Comparison of ENCODE assay signal across 2 cellular contexts in genomic region chr7:44068054-44068453, GRCh38.
TF ChIP-seq lines count a peak whose summit lies in the region.

No MANE protein-coding gene starts in this region.

TF ChIP-seq in IMR-90, 13 proteins besides CTCF, POLR2A, EP300 and RAD21:
- TF ChIP-seq BHLHE40 (IDR thresholded peaks at IDR 0.05; ENCODE audit: low read depth, low read length) (no peak), USF2 (IDR thresholded peaks at IDR 0.05; ENCODE audit: low read depth, low read length) (no peak), SMC3 (IDR thresholded peaks at IDR 0.05; ENCODE audit: low read depth, low read length) (no peak), NFE2L2 (IDR thresholded peaks at IDR 0.05; ENCODE audit: low read depth, low read length) (no peak), FOS (IDR thresholded peaks at IDR 0.05; ENCODE audit: low read depth, low read length) (no peak), RFX5 (IDR thresholded peaks at IDR 0.05; ENCODE audit: low read depth, low read length) (no peak), CEBPB (IDR thresholded peaks at IDR 0.05; ENCODE audit: low read depth, low read length) (no peak), MAFK (IDR thresholded peaks at IDR 0.05; ENCODE audit: low read depth, low read length) (no peak), ELK1 (IDR thresholded peaks at IDR 0.05; ENCODE audit: borderline replicate concordance, low read depth, low read length) (no peak), MAZ (IDR thresholded peaks at IDR 0.05; ENCODE audit: borderline replicate concordance, low read depth, low read length) (no peak), RCOR1 (IDR thresholded peaks at IDR 0.05; ENCODE audit: insufficient replicate concordance, low read length) (no peak)

TF ChIP-seq in GM12878, 131 proteins besides CTCF, POLR2A, EP300 and RAD21 (continues in another document):
- TF ChIP-seq ATF7 (IDR thresholded peaks at IDR 0.05; ENCODE audit: low read depth) (no peak), IKZF2 (IDR thresholded peaks at IDR 0.05) (no peak), YBX1 (IDR thresholded peaks at IDR 0.05) (no peak), KDM1A (IDR thresholded peaks at IDR 0.05; ENCODE audit: borderline replicate concordance) (no peak), IRF5 (IDR thresholded peaks at IDR 0.05; ENCODE audit: borderline replicate concordance) (no peak), EGR1 (IDR thresholded peaks at IDR 0.05; ENCODE audit: borderline replicate concordance in 1 of 2, low read depth in 2 of 2, low read length in 2 of 2) (0 out of 3 replicates have a peak, but pooled peaks of 1 of the 2 experiments have one; percentile 5), MEF2A (IDR thresholded peaks at IDR 0.05; ENCODE audit: insufficient read depth, low read depth, low read length) (no peak), RELB (IDR thresholded peaks at IDR 0.05; ENCODE audit: low read depth) (no peak), TCF7 (IDR thresholded peaks at IDR 0.05; ENCODE audit: borderline replicate concordance) (no peak), RELA (IDR thresholded peaks at IDR 0.05; ENCODE audit: borderline replicate concordance, partially characterized antibody) (no peak), ZBTB40 (IDR thresholded peaks at IDR 0.05; ENCODE audit: borderline replicate concordance) (no peak), ZBED1 (IDR thresholded peaks at IDR 0.05; ENCODE audit: borderline replicate concordance) (0 out of 2 replicates have a peak, but pooled peaks have one; percentile 11), ZNF274 (IDR thresholded peaks at IDR 0.05; ENCODE audit: insufficient read depth, insufficient read length) (no peak), BHLHE40 (IDR thresholded peaks at IDR 0.05; ENCODE audit: borderline replicate concordance in 1 of 2, low read depth in 2 of 2, low read length in 1 of 2) (no peak), REST (IDR thresholded peaks at IDR 0.05; ENCODE audit: low read depth, low read length) (no peak), CEBPZ (IDR thresholded peaks at IDR 0.05; ENCODE audit: low read depth, low read length) (no peak), POU2F2 (IDR thresholded peaks at IDR 0.05; ENCODE audit: borderline replicate concordance, low read depth, low read length) (peak; percentile 45; the same call in 1 of the 3 replicates), CREM (IDR thresholded peaks at IDR 0.05; ENCODE audit: low read depth) (no peak), SP1 (IDR thresholded peaks at IDR 0.05; ENCODE audit: low read depth, low read length) (no peak), E4F1 (IDR thresholded peaks at IDR 0.05; ENCODE audit: borderline replicate concordance, partially characterized antibody) (no peak), CHD4 (IDR thresholded peaks at IDR 0.05) (no peak), TARDBP (IDR thresholded peaks at IDR 0.05; ENCODE audit: borderline replicate concordance) (0 out of 2 replicates have a peak, but pooled peaks have one; percentile 27), MYB (IDR thresholded peaks at IDR 0.05; ENCODE audit: borderline replicate concordance, low read depth, low read length) (no peak), POLR2AphosphoS2 (IDR thresholded peaks at IDR 0.05; ENCODE audit: low read depth, low read length) (peak; percentile 54; the same call in 1 of the 2 replicates), IRF4 (IDR thresholded peaks at IDR 0.05; ENCODE audit: low read depth, low read length) (no peak), ZBTB4 (CRISPR knock-in tag; IDR thresholded peaks at IDR 0.05) (no peak), ZZZ3 (IDR thresholded peaks at IDR 0.05; ENCODE audit: control insufficient read depth, insufficient read length, low read depth) (no peak), WRNIP1 (IDR thresholded peaks at IDR 0.05; ENCODE audit: borderline replicate concordance, low read depth, low read length) (no peak)
